In genomic region chr6:164097557-164098398, GRCh38 we compare ENCODE assay signal across 9 cellular contexts.
A peak's percentile ranks its signal among the peaks of the same experiment; 100 is the strongest.
DNase-seq lines count a peak whose midpoint lies in the region; ATAC-seq and TF ChIP-seq lines count a peak whose summit lies in the region.
"Had no signal": no experiment of that assay in that cellular context is flagged by ENCODE, and none has a peak within 500 bp of the region (broad histone marks: within the 10 kb centered on the region; RNA-seq: fewer than 3 reads in every experiment).

No MANE protein-coding gene starts in this region.

- H3K4me2 ChIP-seq in GM23338: no peak overlapping the region

- no peaks in the 10 kb centered on the region for H3K79me2 ChIP-seq in GM23338 (replicated peaks; ENCODE audit: insufficient read depth)

- H3K27me3 Mint-ChIP-seq in GM23338 (ENCODE audit: insufficient read depth, low read depth, poor library complexity): peaks cover 3% of the 10 kb centered on the region
- H3K27me3 Mint-ChIP-seq in activated naive CD4-positive, alpha-beta T cell treated with anti-CD3 and anti-CD28 coated beads, Interleukin-2, amount 10 ng/mL, durations not matched to agents 7 days and 5 days: no peaks in the 10 kb centered on the region

- intact Hi-C loops in mucosa of descending colon (cut with DNase I, micrococcal nuclease): no loop called here

- no peak overlapping the region for H3K27ac Mint-ChIP-seq in GM23338
- no peak overlapping the region for H3K27ac Mint-ChIP-seq in activated naive CD4-positive, alpha-beta T cell treated with anti-CD3 and anti-CD28 coated beads, Interleukin-2, amount 10 ng/mL, durations not matched to agents 7 days and 5 days

- peaks cover 8% of the 10 kb centered on the region for H3K9me2 ChIP-seq in GM23338 (ENCODE audit: insufficient read depth)

- H3K27me3 ChIP-seq in GM23338 (ENCODE audit: insufficient read depth) (no peaks in the 10 kb centered on the region), cardiac muscle cell (no peaks in the 10 kb centered on the region)

- peak overlapping the region; percentile 56; the same call in 1 of the 2 replicates for H2AFZ ChIP-seq in GM23338

- ATAC-seq in GM23338 (peak; percentile 81), mucosa of descending colon (no peak)
- ATAC-seq in activated CD4-positive, CD25-positive, alpha-beta regulatory T cell treated with anti-CD3 and anti-CD28 coated beads, Interleukin-2, amount 50 U/mL, for 24 hours: no peak
- ATAC-seq: activated T-cell treated with anti-CD3 and anti-CD28 coated beads, Interleukin-2, amount 50 U/mL, for 4 hours had no signal

- H3K9me3 ChIP-seq in cardiac muscle cell (ENCODE audit: low read depth) (no peaks in the 10 kb centered on the region), mucosa of descending colon (peaks cover 18% of the 10 kb centered on the region)

- CTCF ChIA-PET in activated naive CD4-positive, alpha-beta T cell treated with anti-CD3 and anti-CD28 coated beads, Interleukin-2, amount 10 ng/mL, durations not matched to agents 7 days and 5 days (lab: Charles Lee): interaction anchor here (1.1 kb wide), 1 partner anchor 536 kb away, joined by 3 read pairs; no protein-coding TSS in a partner anchor

- H3K4me3 ChIP-seq in GM23338 (no peak overlapping the region), cardiac muscle cell (no peak overlapping the region), skeletal muscle cell (ENCODE audit: low read depth, low read length) (no peak overlapping the region), mucosa of descending colon (no peak overlapping the region)

- in situ Hi-C loops in SK-MEL-5 (cut with HindIII; ENCODE audit: low pct_unique_long_range_greater_than_20kb, low sequenced_read_pairs): no loop called here

- H3K4me1 ChIP-seq in GM23338 (ENCODE audit: insufficient read depth) (peaks cover 9% of the 10 kb centered on the region), cardiac muscle cell (ENCODE audit: low read depth) (peaks cover 16% of the 10 kb centered on the region), mucosa of descending colon (ENCODE audit: low read depth) (no peaks in the 10 kb centered on the region)

- DNase-seq in GM23338 (ENCODE audit: low spot score): peak; percentile 45
- DNase-seq in SK-MEL-5 (ENCODE audit: low read depth, low spot score): peak; percentile 52
- peak; percentile 29 to 76 for DNase-seq in cardiac muscle cell (ENCODE audit: low read depth in 1 of 2, low spot score in 1 of 2)
- peak; percentile 62 for DNase-seq in skeletal muscle cell (ENCODE audit: low read depth)
- no peak for DNase-seq in mucosa of descending colon
- no peak for DNase-seq in NCI-H1092 treated with DMSO at 0.1 percent for 48 hours (lab: John Stamatoyannopoulos, UW)
- no peak for DNase-seq in activated naive CD4-positive, alpha-beta T cell treated with anti-CD3 and anti-CD28 coated beads, Interleukin-2, amount 10 ng/mL, durations not matched to agents 7 days and 5 days
- DNase-seq: activated T-cell treated with anti-CD3 and anti-CD28 coated beads, Interleukin-2, amount 50 U/mL, for 4 hours had no signal

- TF ChIP-seq CTCF in GM23338 (conservative IDR thresholded peaks at IDR 0.05; ENCODE audit: low read depth in 2 of 2) (peak; percentile 34 to 61), cardiac muscle cell (IDR thresholded peaks at IDR 0.05; ENCODE audit: low read depth, low read length) (peak; percentile 15), mucosa of descending colon (IDR thresholded peaks at IDR 0.05) (no peak)

- H3K36me3 Mint-ChIP-seq in GM23338 (ENCODE audit: low read depth): peaks cover 8% of the 10 kb centered on the region; the same call in 2 of the 3 replicates
- no peaks in the 10 kb centered on the region for H3K36me3 Mint-ChIP-seq in activated naive CD4-positive, alpha-beta T cell treated with anti-CD3 and anti-CD28 coated beads, Interleukin-2, amount 10 ng/mL, durations not matched to agents 7 days and 5 days

- no peak overlapping the region for H3K4me3 Mint-ChIP-seq in GM23338
- no peak overlapping the region for H3K4me3 Mint-ChIP-seq in activated naive CD4-positive, alpha-beta T cell treated with anti-CD3 and anti-CD28 coated beads, Interleukin-2, amount 10 ng/mL, durations not matched to agents 7 days and 5 days
- H3K4me3 Mint-ChIP-seq: activated T-cell treated with anti-CD3 and anti-CD28 coated beads, Interleukin-2, amount 50 U/mL, for 4 hours had no signal

- peaks cover 14% of the 10 kb centered on the region for H3K4me1 Mint-ChIP-seq in GM23338
- H3K4me1 Mint-ChIP-seq in activated naive CD4-positive, alpha-beta T cell treated with anti-CD3 and anti-CD28 coated beads, Interleukin-2, amount 10 ng/mL, durations not matched to agents 7 days and 5 days: no peaks in the 10 kb centered on the region

- H3K36me3 ChIP-seq in GM23338 (ENCODE audit: insufficient read depth) (no peaks in the 10 kb centered on the region), cardiac muscle cell (no peaks in the 10 kb centered on the region), mucosa of descending colon (ENCODE audit: low read depth) (no peaks in the 10 kb centered on the region)

- H3K27ac ChIP-seq in GM23338 (ENCODE audit: low read depth): no peak overlapping the region
- no peak overlapping the region for H3K27ac ChIP-seq in cardiac muscle cell

- no peaks in the 10 kb centered on the region for H4K20me1 ChIP-seq in GM23338 (replicated peaks; ENCODE audit: insufficient read depth)

- H3K9me3 Mint-ChIP-seq in GM23338: peaks cover 6% of the 10 kb centered on the region; the same call in 2 of the 3 replicates
- H3K9me3 Mint-ChIP-seq in activated naive CD4-positive, alpha-beta T cell treated with anti-CD3 and anti-CD28 coated beads, Interleukin-2, amount 10 ng/mL, durations not matched to agents 7 days and 5 days: no peaks in the 10 kb centered on the region
- H3K9me3 Mint-ChIP-seq: activated T-cell treated with anti-CD3 and anti-CD28 coated beads, Interleukin-2, amount 50 U/mL, for 4 hours had no signal

- no peaks in the 10 kb centered on the region for H3F3A ChIP-seq in GM23338 (replicated peaks; ENCODE audit: low read depth)

TF ChIP-seq in GM23338, 12 proteins besides CTCF, POLR2A, EP300 and RAD21 (continues in another document):
- no peak for TF ChIP-seq ETS1 (IDR thresholded peaks at IDR 0.05)
- no peak for TF ChIP-seq ZNF331 (CRISPR knock-in tag; IDR thresholded peaks at IDR 0.05; ENCODE audit: low read depth)
- no peak for TF ChIP-seq STAT1 (IDR thresholded peaks at IDR 0.05; ENCODE audit: unreplicated experiment)
- no peak for TF ChIP-seq NANOG (IDR thresholded peaks at IDR 0.05; ENCODE audit: borderline replicate concordance)

Comparison
In these comparisons a context has a peak if more than half of its experiments do, and no peak if none do; other contexts are left out.
1. DNase-seq: peak in GM23338 (single experiment), SK-MEL-5 (single experiment), cardiac muscle cell (2 of 2) and skeletal muscle cell (single experiment); none in mucosa of descending colon (0 of 3), NCI-H1092 treated with DMSO at 0.1 percent for 48 hours (single experiment) and activated naive CD4-positive, alpha-beta T cell treated with anti-CD3 and anti-CD28 coated beads, Interleukin-2, amount 10 ng/mL, durations not matched to agents 7 days and 5 days (single experiment).